Comparison of ENCODE assay signal across 8 cellular contexts in the genomic region with DNA sequence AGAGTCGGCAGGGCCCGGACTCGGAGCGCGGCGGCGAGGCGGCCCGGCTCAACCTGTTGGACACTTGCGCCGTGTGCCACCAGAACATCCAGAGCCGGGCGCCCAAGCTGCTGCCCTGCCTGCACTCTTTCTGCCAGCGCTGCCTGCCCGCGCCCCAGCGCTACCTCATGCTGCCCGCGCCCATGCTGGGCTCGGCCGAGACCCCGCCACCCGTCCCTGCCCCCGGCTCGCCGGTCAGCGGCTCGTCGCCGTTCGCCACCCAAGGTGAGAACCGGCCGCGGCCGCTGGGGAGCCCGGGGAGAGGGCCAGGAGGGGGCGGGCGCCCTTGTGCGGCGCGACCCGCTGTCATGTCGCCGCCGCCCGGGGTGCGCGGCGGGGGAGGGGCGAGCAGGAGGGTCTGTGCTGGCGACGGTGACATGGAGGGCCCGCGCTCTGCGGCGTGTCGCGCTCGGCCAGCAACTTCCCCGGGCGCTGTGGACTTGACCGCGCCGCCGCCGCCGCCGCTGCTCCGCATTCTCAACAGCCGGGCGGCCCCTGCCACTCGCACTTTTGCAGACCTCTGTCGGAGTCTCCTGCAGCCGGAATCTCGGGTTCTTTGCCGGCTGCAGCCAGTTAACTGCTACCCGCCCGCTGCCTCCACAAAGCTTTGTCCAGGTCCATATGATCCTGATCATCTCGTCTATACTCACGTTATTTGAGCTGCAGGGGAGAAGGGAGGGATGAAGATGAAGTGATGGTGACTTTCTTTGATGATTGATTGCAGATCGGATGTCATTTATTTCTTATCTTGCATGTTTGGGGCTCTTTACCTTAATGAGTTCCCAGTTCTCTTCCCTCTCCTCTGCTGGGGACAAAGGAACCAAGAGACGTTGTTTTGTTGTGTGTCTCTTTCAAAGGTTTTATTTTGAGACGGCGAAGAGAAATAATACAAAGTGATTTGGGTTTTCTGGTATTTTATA. TPM values are rescaled to one million over a fixed set of nuclear protein-coding genes. Genes with fewer than 3 reads are reported as not detected.
DNase-seq lines count a peak whose midpoint lies in the region; ATAC-seq, FAIRE-seq and TF ChIP-seq lines count a peak whose summit lies in the region.

No MANE protein-coding gene starts in this region.

- H3K4me3 ChIP-seq in A673 (ENCODE audit: low read depth, low read length, poor library complexity, severe bottlenecking) (peak overlapping the region; percentile 67), HepG2 (replicated peaks in 1 of 3; ENCODE audit: insufficient read depth in 1 of 3, low read depth in 2 of 3, low read length in 3 of 3) (peak overlapping the region; percentile 96 to 100 (median 97))

- H3K36me3 ChIP-seq in A673 (ENCODE audit: insufficient read depth, low read length, poor library complexity, severe bottlenecking) = no peaks in the 10 kb centered on the region
- H3K36me3 ChIP-seq in HepG2 (replicated peaks in 1 of 2; ENCODE audit: control insufficient read depth in 1 of 2, insufficient read depth in 2 of 2, low read length in 2 of 2) = peaks cover 0 to 13% of the 10 kb centered on the region in 2 experiments; a peak in 1 of 5 replicates

- TF ChIP-seq CTCF in A673 (conservative IDR thresholded peaks at IDR 0.05; ENCODE audit: low read depth, low read length) = no peak
- no peak for TF ChIP-seq CTCF in HepG2 (CRISPR knock-in tag; IDR thresholded peaks at IDR 0.05)

- H3K27ac Mint-ChIP-seq in activated CD4-positive, alpha-beta T cell treated with anti-CD3 and anti-CD28 coated beads, Interleukin-2, amount 10 ng/mL, durations not matched to agents 24 days and 14 days = peak overlapping the region; percentile 84

- H3K9ac ChIP-seq in HepG2 (ENCODE audit: insufficient read depth, low read depth, low read length) = peak overlapping the region; percentile 96

- H4K20me1 ChIP-seq in HepG2 (ENCODE audit: insufficient read depth, low read length) = peaks cover 34% of the 10 kb centered on the region

- peak overlapping the region; percentile 96 for H3K27ac ChIP-seq in A673 (ENCODE audit: low read depth, low read length, poor library complexity, severe bottlenecking)
- H3K27ac ChIP-seq in cingulate gyrus (ENCODE audit: low read depth, low read length) = peak overlapping the region; percentile 72
- peak overlapping the region; percentile 97 for H3K27ac ChIP-seq in HepG2 (ENCODE audit: extremely low read length, insufficient read depth, low read length)

- peaks cover 65% of the 10 kb centered on the region for H3K79me2 ChIP-seq in HepG2 (ENCODE audit: insufficient read depth, low read length)

- H3K4me2 ChIP-seq in HepG2 (ENCODE audit: low read depth, low read length) = peak overlapping the region; percentile 84

- WGBS in HepG2 (ENCODE audit: low lambda C conversion rate) = 1% methylated on average over 28 of the region's 84 CpGs

- peak; percentile 14; the same call in 1 of the 2 replicates for TF ChIP-seq RAD21 in HepG2 (CRISPR knock-in tag; IDR thresholded peaks at IDR 0.05)

- H3K27me3 Mint-ChIP-seq in activated CD4-positive, alpha-beta T cell treated with anti-CD3 and anti-CD28 coated beads, Interleukin-2, amount 10 ng/mL, durations not matched to agents 24 days and 14 days = peaks cover 2% of the 10 kb centered on the region

- peaks cover 24% of the 10 kb centered on the region for H3K4me1 Mint-ChIP-seq in activated CD4-positive, alpha-beta T cell treated with anti-CD3 and anti-CD28 coated beads, Interleukin-2, amount 10 ng/mL, durations not matched to agents 24 days and 14 days

- H3K9me3 ChIP-seq in A673 (ENCODE audit: low read depth, low read length, poor library complexity, severe bottlenecking) (no peaks in the 10 kb centered on the region), HepG2 (ENCODE audit: low read length) (no peaks in the 10 kb centered on the region)

- H3K4me1 ChIP-seq in A673 (ENCODE audit: insufficient read depth, low read length, poor library complexity, severe bottlenecking) = no peaks in the 10 kb centered on the region
- H3K4me1 ChIP-seq in HepG2 (ENCODE audit: insufficient read depth, low read length) = peaks cover 44% of the 10 kb centered on the region

- ATAC-seq in GM18511 (IDR thresholded peaks at IDR 0.05; ENCODE audit: unreplicated experiment) = peak; percentile 46
- ATAC-seq in HG03025 (IDR thresholded peaks at IDR 0.05; ENCODE audit: low FRiP score, unreplicated experiment) = peak; percentile 43
- peak; percentile 53 for ATAC-seq in HepG2

- CTCF ChIA-PET in A673 (lab: Charles Lee) (no interaction called here), HepG2 (lab: Yijun Ruan, JAX; ENCODE audit: low intra/inter-chr PET ratio, low total read pairs) (no interaction called here)

- FAIRE-seq in HepG2 (lab: Jason Lieb, UNC) = no peak

- DNase-seq in A673 (ENCODE audit: low spot score) (peak; percentile 65), NCI-H2227 (lab: John Stamatoyannopoulos, UW; ENCODE audit: unreplicated experiment) (peak; percentile 72), HepG2 (ENCODE audit: low spot score) (no peak)
- DNase-seq in activated CD4-positive, alpha-beta T cell treated with anti-CD3 and anti-CD28 coated beads, Interleukin-2, amount 10 ng/mL, durations not matched to agents 24 days and 14 days = peak; percentile 89
- peak; percentile 64 for DNase-seq in stimulated activated CD4-positive, alpha-beta T cell treated with anti-CD3 and anti-CD28 coated beads, Interleukin-4, amount 100 ng/mL, for 24 hours

- H2AFZ ChIP-seq in HepG2 (ENCODE audit: low read length) = no peak overlapping the region

- H3K4me3 Mint-ChIP-seq in activated CD4-positive, alpha-beta T cell treated with anti-CD3 and anti-CD28 coated beads, Interleukin-2, amount 10 ng/mL, durations not matched to agents 24 days and 14 days = peak overlapping the region; percentile 87

- no peaks in the 10 kb centered on the region for H3K9me3 Mint-ChIP-seq in activated CD4-positive, alpha-beta T cell treated with anti-CD3 and anti-CD28 coated beads, Interleukin-2, amount 10 ng/mL, durations not matched to agents 24 days and 14 days

- intact Hi-C loops in A673 (cut with micrococcal nuclease; ENCODE audit: unreplicated experiment) (no loop called here), HepG2 (cut with micrococcal nuclease; ENCODE audit: unreplicated experiment) (loop anchor here (1.0 to 10.0 kb wide), 9 partner anchors 61 to 459 kb away; a partner anchor contains a TSS)
- intact Hi-C loops in activated CD4-positive, alpha-beta T cell treated with anti-CD3 and anti-CD28 coated beads, Interleukin-2, amount 10 ng/mL, durations not matched to agents 24 days and 14 days (cut with micrococcal nuclease) = loop anchor here (1.0 to 5.0 kb wide), 5 partner anchors 18 to 896 kb away; a partner anchor contains a TSS

- POLR2A ChIA-PET in A673 (lab: Charles Lee; ENCODE audit: low non-redundant PET) (interaction anchor here (0.5 to 0.6 kb wide), 2 partner anchors 148 to 217 kb away, joined by 4 to 18 read pairs; no protein-coding TSS in a partner anchor), HepG2 (lab: Yijun Ruan, JAX) (interaction anchor here (0.6 to 2.3 kb wide), 5 partner anchors 107 to 299 kb away, joined by 3 to 5 read pairs (median 3); no protein-coding TSS in a partner anchor)

- BruUV-seq in A673 (replicated peaks; lab: Mats Ljungman, UMichigan) (no TSS peak), HepG2 (replicated peaks; lab: Mats Ljungman, UMichigan) (no TSS peak)

- H3K36me3 Mint-ChIP-seq in activated CD4-positive, alpha-beta T cell treated with anti-CD3 and anti-CD28 coated beads, Interleukin-2, amount 10 ng/mL, durations not matched to agents 24 days and 14 days (ENCODE audit: low read depth) = peaks cover 9% of the 10 kb centered on the region

- in situ Hi-C loops in HepG2 (cut with HindIII; ENCODE audit: extremely low pct_ligation_motif_present, low pct_unique_long_range_greater_than_20kb) = loop anchor here (5.0 to 10.0 kb wide), 2 partner anchors 64 to 296 kb away; no protein-coding TSS in a partner anchor

- TF ChIP-seq EP300 in HepG2 (IDR thresholded peaks at IDR 0.05; ENCODE audit: low read depth in 2 of 2, low read length in 2 of 2) = no peak
- no peak for TF ChIP-seq EP300 in HepG2 (CRISPR knock-in tag; IDR thresholded peaks at IDR 0.05; ENCODE audit: borderline replicate concordance)

- no peaks in the 10 kb centered on the region for H3K27me3 ChIP-seq in A673 (replicated peaks; ENCODE audit: insufficient read depth, low read depth, low read length, poor library complexity)
- H3K27me3 ChIP-seq in HepG2 (ENCODE audit: control insufficient read depth in 1 of 2, insufficient read depth in 2 of 2, low read length in 2 of 2) = peaks cover 0 to 3% of the 10 kb centered on the region in 2 experiments; a peak in 1 of 5 replicates

- peak in 1 of 2 experiments; percentile 15; a peak in 2 of 4 replicates for TF ChIP-seq POLR2A in HepG2 (IDR thresholded peaks at IDR 0.05; ENCODE audit: insufficient read depth in 1 of 2, low read depth in 2 of 2, low read length in 2 of 2)

TF ChIP-seq in HepG2, 621 proteins besides CTCF, POLR2A, EP300 and RAD21 (continues in another document):
- no peak for TF ChIP-seq RBM39 (IDR thresholded peaks at IDR 0.05; ENCODE audit: low read depth, low read length, poor library complexity, severe bottlenecking)

RNA-seq across cellular contexts. Expression of a gene that starts 0.9 kb away (rescaled TPM):
- total RNA-seq in A673 (2021) (24.2 and 25.9 TPM in 2 replicates), HepG2 (2016; rRNA removed; fragmentation: Illumina TruSeq; extraction: Trizol) (106 and 118 TPM in 2 replicates)
- total RNA-seq in activated CD4-positive, alpha-beta T cell treated with anti-CD3 and anti-CD28 coated beads, Interleukin-2, amount 10 ng/mL, durations not matched to agents 24 days and 14 days = 16.6 and 17.3 TPM in 2 replicates
- total RNA-seq in HepG2 (2016; cell fraction: cytosol; rRNA removed; fragmentation: Illumina TruSeq; extraction: Trizol; ENCODE audit: low read depth) = 122 and 139 TPM in 2 replicates
- total RNA-seq in HepG2 (2016; cell fraction: insoluble cytoplasmic fraction; rRNA removed; fragmentation: Illumina TruSeq; extraction: Trizol) = 99.4 and 119 TPM in 2 replicates
- 66.5 and 76.0 TPM in 2 replicates for total RNA-seq in HepG2 (2016; cell fraction: membrane; rRNA removed; fragmentation: Illumina TruSeq; extraction: Trizol)
- total RNA-seq in HepG2 (2016; cell fraction: nucleus; rRNA removed; fragmentation: Illumina TruSeq; extraction: Trizol) = 103 and 118 TPM in 2 replicates
- polyA plus RNA-seq in HepG2 (2011; rRNA removed) = 70.3 and 100 TPM in 2 replicates
- polyA plus RNA-seq in HepG2 (2011; cell fraction: cytosol; rRNA removed) = 34.7 and 45.8 TPM in 2 replicates
- 47.7 and 50.1 TPM in 2 replicates for polyA plus RNA-seq in HepG2 (2011; cell fraction: nucleus; rRNA removed)
- 45.5 and 53.7 TPM in 2 replicates for polyA plus RNA-seq in HepG2 (2012)
- 3.2 and 3.5 TPM in 2 replicates for polyA plus RNA-seq in HepG2 (2016; cell fraction: cytosol; fragmentation: Illumina TruSeq; extraction: Trizol; ENCODE audit: low read depth)
- polyA plus RNA-seq in HepG2 (2016; cell fraction: insoluble cytoplasmic fraction; fragmentation: Illumina TruSeq; extraction: Trizol; ENCODE audit: low read depth) = 140 and 150 TPM in 2 replicates
- 12.3 and 15.0 TPM in 2 replicates for polyA plus RNA-seq in HepG2 (2016; cell fraction: membrane; fragmentation: Illumina TruSeq; extraction: Trizol; ENCODE audit: low read depth)
- 118 and 128 TPM in 2 replicates for polyA plus RNA-seq in HepG2 (2016; cell fraction: nucleus; fragmentation: Illumina TruSeq; extraction: Trizol; ENCODE audit: insufficient read depth, low read depth)
- polyA minus RNA-seq in HepG2 (2011; rRNA and poly(A)+ RNA removed; ENCODE audit: low replicate concordance) = 19.6 and 88.1 TPM in 2 replicates
- 86.8 and 89.8 TPM in 2 replicates for polyA minus RNA-seq in HepG2 (2011; cell fraction: cytosol; rRNA and poly(A)+ RNA removed)
- 194 and 209 TPM in 2 replicates for polyA minus RNA-seq in HepG2 (2011; cell fraction: nucleus; rRNA and poly(A)+ RNA removed)
